ENCODE assay signal across 21 cellular contexts in the genomic region with DNA sequence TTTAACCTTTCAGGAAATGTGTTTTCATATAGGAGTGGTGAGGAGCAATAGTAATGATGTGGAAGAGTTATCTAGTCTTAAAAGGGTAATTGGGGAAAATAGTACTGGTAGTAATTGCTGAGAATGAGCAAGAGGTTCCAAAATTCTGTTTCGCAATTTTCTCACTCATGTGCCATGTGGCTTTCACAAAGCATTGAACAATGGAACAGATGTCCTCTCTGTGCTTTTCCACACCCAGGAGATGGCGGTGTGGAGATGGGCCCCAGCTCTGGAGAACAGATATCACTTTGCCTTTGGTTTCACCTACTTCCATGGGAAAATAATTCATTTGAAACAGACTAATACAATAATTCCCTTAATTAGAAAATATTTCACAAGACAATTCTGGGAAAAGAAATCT.
DNase-seq lines count a peak whose midpoint lies in the region; FAIRE-seq and TF ChIP-seq lines count a peak whose summit lies in the region.
"Had no signal": no experiment of that assay in that cellular context is flagged by ENCODE, and none has a peak within 500 bp of the region (broad histone marks: within the 10 kb centered on the region; RNA-seq: fewer than 3 reads in every experiment).

No MANE protein-coding gene starts in this region.

- H3K36me3 ChIP-seq in breast epithelium (no peaks in the 10 kb centered on the region), H1 (ENCODE audit: control insufficient read depth in 2 of 4, insufficient read depth in 4 of 4, low read length in 3 of 4) (no peaks in the 10 kb centered on the region), testis (ENCODE audit: low read depth, missing control alignments) (no peaks in the 10 kb centered on the region)
- H3K36me3 ChIP-seq: esophagus squamous epithelium, pancreas had no signal

- FAIRE-seq in H1 (lab: Jason Lieb, UNC): no peak
- FAIRE-seq: K562, pancreas had no signal

- H2BK5ac ChIP-seq in H1 (ENCODE audit: low read depth, low read length): no peak overlapping the region

- H4K20me1 ChIP-seq in H1 (replicated peaks in 1 of 2; ENCODE audit: control insufficient read depth in 1 of 2, insufficient read depth in 2 of 2, low read length in 2 of 2): no peaks in the 10 kb centered on the region

- no peak overlapping the region for H2BK20ac ChIP-seq in H1 (ENCODE audit: low read length)

- H3K27me3 ChIP-seq in breast epithelium: no peaks in the 10 kb centered on the region
- H3K27me3 ChIP-seq in H1 (replicated peaks in 1 of 4; ENCODE audit: control insufficient read depth in 3 of 4, extremely low read depth in 1 of 4, insufficient read depth in 3 of 4, low read length in 3 of 4): peaks cover 0 to 1% (median 0%) of the 10 kb centered on the region in 4 experiments; a peak in 1 of 7 replicates
- H3K27me3 ChIP-seq in testis: no peaks in the 10 kb centered on the region
- H3K27me3 ChIP-seq: esophagus squamous epithelium, hepatocyte, pancreas had no signal

- WGBS in H1 (ENCODE audit: extremely low coverage in 1 of 2, insufficient coverage in 1 of 2, insufficient read length in 1 of 2, insufficient replicate concordance in 2 of 2, low coverage in 1 of 2, low lambda C conversion rate in 2 of 2, missing lambda C conversion rate in 1 of 2), 2 experiments: 100% methylated on average over 2 of the region's 2 CpGs; no CpG with 5 or more reads in 1 of the 2 experiments
- WGBS in testis, 2 donors: 90 to 93% methylated on average over 2 of the region's 2 CpGs

- no peak overlapping the region for H3K56ac ChIP-seq in H1 (replicated peaks; ENCODE audit: insufficient read length, low read depth, low read length)

- no peaks in the 10 kb centered on the region for H3K79me1 ChIP-seq in H1 (ENCODE audit: low read depth, low read length)

- peaks cover 6% of the 10 kb centered on the region for H3K4me1 Mint-ChIP-seq in MCF 10A (ENCODE audit: insufficient read depth, unreplicated experiment)
- H3K4me1 Mint-ChIP-seq: stimulated activated naive B cell treated with anti-CD40 and anti-IgM and Interleukin-4, amounts not matched to agents 10 μg/mL and 1 μg/mL and 100 μg/mL, for 72 hours had no signal

- no peak overlapping the region for H2AK5ac ChIP-seq in H1 (ENCODE audit: low read depth, low read length)

- no peak for TF ChIP-seq EP300 in H1 (IDR thresholded peaks at IDR 0.05; ENCODE audit: borderline replicate concordance in 1 of 2, low read depth in 2 of 2, low read length in 2 of 2)

- H3K27me3 Mint-ChIP-seq in MCF 10A (ENCODE audit: insufficient read depth, unreplicated experiment): no peaks in the 10 kb centered on the region
- H3K27me3 Mint-ChIP-seq: stimulated activated naive B cell treated with anti-CD40 and anti-IgM and Interleukin-4, amounts not matched to agents 10 μg/mL and 1 μg/mL and 100 μg/mL, for 72 hours had no signal

- H3K36me3 Mint-ChIP-seq in MCF 10A (ENCODE audit: insufficient read depth, unreplicated experiment): no peaks in the 10 kb centered on the region
- H3K36me3 Mint-ChIP-seq: stimulated activated naive B cell treated with anti-CD40 and anti-IgM and Interleukin-4, amounts not matched to agents 10 μg/mL and 1 μg/mL and 100 μg/mL, for 72 hours had no signal

- no TSS peak for BruUV-seq in MCF 10A (replicated peaks; lab: Mats Ljungman, UMichigan)

- H4K8ac ChIP-seq in H1 (ENCODE audit: extremely low read depth, insufficient read depth, low read length): no peak overlapping the region

- H3K27ac Mint-ChIP-seq in MCF 10A (ENCODE audit: low read depth, unreplicated experiment): peak overlapping the region; percentile 2
- H3K27ac Mint-ChIP-seq: stimulated activated naive B cell treated with anti-CD40 and anti-IgM and Interleukin-4, amounts not matched to agents 10 μg/mL and 1 μg/mL and 100 μg/mL, for 72 hours had no signal

- no peak overlapping the region for H3K18ac ChIP-seq in H1 (ENCODE audit: extremely low read depth, low read length)

- no peak overlapping the region for H3K9ac ChIP-seq in H1 (replicated peaks in 1 of 4; ENCODE audit: extremely low read depth in 1 of 4, low read depth in 3 of 4, low read length in 3 of 4)

- H3K14ac ChIP-seq in H1 (ENCODE audit: insufficient read length): no peak overlapping the region

- H3K9me3 Mint-ChIP-seq in MCF 10A (ENCODE audit: unreplicated experiment): peaks cover 13% of the 10 kb centered on the region

- DNase-seq in MCF 10A (ENCODE audit: unreplicated experiment) (peak; percentile 59), breast epithelium (ENCODE audit: low spot score in 2 of 2) (no peak), OCI-M1 (lab: John Stamatoyannopoulos, UW) (peak; percentile 72), H1 (ENCODE audit: low read depth in 1 of 2, low spot score in 2 of 2) (no peak), skeletal muscle cell (ENCODE audit: low read depth) (peak; percentile 31), testis (no peak), coronary artery (ENCODE audit: low spot score) (no peak), DMS53 treated with DMSO at 0.1 percent for 48 hours (lab: John Stamatoyannopoulos, UW; ENCODE audit: unreplicated experiment) (no peak)
- DNase-seq: activated CD8-positive, alpha-beta memory T cell treated with anti-CD3 and anti-CD28 coated beads for 24 hours; amniotic stem cell; dermis blood vessel endothelial cell; esophagus squamous epithelium; left cardiac atrium; NCI-H1417; NCI-H446 treated with DMSO at 0.1 percent for 48 hours; pancreas; PC-9; stimulated activated naive B cell treated with anti-CD40 and anti-IgM and Interleukin-4, amounts not matched to agents 10 μg/mL and 1 μg/mL and 100 μg/mL, for 72 hours; SW 1271 had no signal

- no peak overlapping the region for H3K4ac ChIP-seq in H1 (replicated peaks; ENCODE audit: insufficient read length, low read depth, low read length)

- H3K4me1 ChIP-seq in breast epithelium: no peaks in the 10 kb centered on the region
- no peaks in the 10 kb centered on the region for H3K4me1 ChIP-seq in H1 (replicated peaks in 1 of 4; ENCODE audit: control insufficient read depth in 3 of 4, insufficient read depth in 4 of 4, low read length in 3 of 4)
- H3K4me1 ChIP-seq in testis: no peaks in the 10 kb centered on the region
- H3K4me1 ChIP-seq: esophagus squamous epithelium, pancreas had no signal

- peak; percentile 27 for TF ChIP-seq CTCF in MCF 10A (IDR thresholded peaks at IDR 0.05; ENCODE audit: unreplicated experiment)
- no peak for TF ChIP-seq CTCF in breast epithelium (IDR thresholded peaks at IDR 0.05)
- TF ChIP-seq CTCF in H1 (IDR thresholded peaks at IDR 0.05; ENCODE audit: control extremely low read depth in 1 of 3, insufficient read depth in 1 of 3, low read depth in 1 of 3, low read length in 3 of 3): peak in 1 of 3 experiments; percentile 17; a peak in 1 of 4 replicates
- no peak for TF ChIP-seq CTCF in testis (IDR thresholded peaks at IDR 0.05)
- no peak for TF ChIP-seq CTCF in coronary artery (IDR thresholded peaks at IDR 0.05)

- TF ChIP-seq POLR2A in breast epithelium (IDR thresholded peaks at IDR 0.05) (no peak), H1 (IDR thresholded peaks at IDR 0.05; ENCODE audit: control extremely low read depth in 1 of 2, low read depth in 2 of 2, low read length in 2 of 2) (no peak), testis (IDR thresholded peaks at IDR 0.05) (no peak)

- no peak overlapping the region for H2BK12ac ChIP-seq in H1 (ENCODE audit: low read depth, low read length)

- H2AFZ ChIP-seq in H1 (ENCODE audit: low read length): no peak overlapping the region
- H2AFZ ChIP-seq: hepatocyte, PC-9 had no signal

- H3K79me2 ChIP-seq in H1 (ENCODE audit: control insufficient read depth in 1 of 2, insufficient read depth in 2 of 2, low read length in 2 of 2): no peaks in the 10 kb centered on the region
- H3K79me2 ChIP-seq: hepatocyte had no signal

- H3K4me3 Mint-ChIP-seq in MCF 10A (ENCODE audit: unreplicated experiment): no peak overlapping the region
- H3K4me3 Mint-ChIP-seq: stimulated activated naive B cell treated with anti-CD40 and anti-IgM and Interleukin-4, amounts not matched to agents 10 μg/mL and 1 μg/mL and 100 μg/mL, for 72 hours had no signal

- peak; percentile 21 to 25; a peak in 2 of 4 replicates for TF ChIP-seq RAD21 in H1 (IDR thresholded peaks at IDR 0.05 in 1 of 2, conservative IDR thresholded peaks at IDR 0.05 in 1 of 2; ENCODE audit: low read depth in 2 of 2, low read length in 2 of 2)

- intact Hi-C loops in MCF 10A (cut with micrococcal nuclease) (loop anchor here (5.0 kb wide), 1 partner anchor 111 kb away; no protein-coding TSS in a partner anchor), breast epithelium (cut with DNase I; ENCODE audit: low total_unique reads) (no loop called here), testis (cut with DNase I; ENCODE audit: low total_unique reads) (no loop called here)

- H3K9me3 ChIP-seq in breast epithelium: peaks cover 0 to 15% of the 10 kb centered on the region in 2 donors
- peaks cover 6 to 9% of the 10 kb centered on the region in 2 experiments; a peak in 2 of 4 replicates for H3K9me3 ChIP-seq in H1 (ENCODE audit: insufficient read depth in 2 of 2, low read depth in 1 of 2, low read length in 1 of 2)
- no peaks in the 10 kb centered on the region for H3K9me3 ChIP-seq in testis
- H3K9me3 ChIP-seq: esophagus squamous epithelium, pancreas had no signal

- H3K27ac ChIP-seq in breast epithelium (no peak overlapping the region), H1 (ENCODE audit: low read depth, low read length) (no peak overlapping the region), testis (no peak overlapping the region), coronary artery (no peak overlapping the region)
- H3K27ac ChIP-seq: esophagus squamous epithelium, hepatocyte, pancreas, PC-9 had no signal

- no peak overlapping the region for H4K5ac ChIP-seq in H1 (ENCODE audit: insufficient read length, low read depth, low read length)

- H3K4me3 ChIP-seq in breast epithelium (no peak overlapping the region), H1 (ENCODE audit: extremely low read depth in 1 of 4, insufficient read depth in 2 of 4, low read depth in 3 of 4, low read length in 4 of 4) (no peak overlapping the region), skeletal muscle cell (ENCODE audit: low read depth, low read length) (no peak overlapping the region), testis (no peak overlapping the region), coronary artery (no peak overlapping the region)
- H3K4me3 ChIP-seq: esophagus squamous epithelium, hepatocyte, K562, pancreas, PC-9 had no signal

- no peak overlapping the region for H3K23ac ChIP-seq in H1 (ENCODE audit: insufficient read length)

- H3K4me2 ChIP-seq in H1 (ENCODE audit: insufficient read depth in 1 of 2, low read depth in 2 of 2, low read length in 2 of 2): no peak overlapping the region
- H3K4me2 ChIP-seq: hepatocyte, PC-9 had no signal

- H3K23me2 ChIP-seq in H1 (ENCODE audit: low read depth, low read length): no peaks in the 10 kb centered on the region

- no peak overlapping the region for H2BK15ac ChIP-seq in H1 (ENCODE audit: low read length)

- no peak overlapping the region for H2BK120ac ChIP-seq in H1 (replicated peaks; ENCODE audit: low read depth, low read length)

- CTCF ChIA-PET in MCF 10A (lab: Yijun Ruan, JAX) (no interaction called here), H1 (lab: Charles Lee; ENCODE audit: partially characterized antibody) (no interaction called here)

- H4K91ac ChIP-seq in H1 (replicated peaks; ENCODE audit: insufficient read length, low read length): no peak overlapping the region

- POLR2A ChIA-PET in MCF 10A (lab: Yijun Ruan, JAX) (no interaction called here), H1 (lab: Charles Lee; ENCODE audit: partially characterized antibody) (no interaction called here)

TF ChIP-seq in H1, 55 proteins besides CTCF, POLR2A, EP300 and RAD21 (continues in another document):
- no peak for TF ChIP-seq BACH1 (IDR thresholded peaks at IDR 0.05; ENCODE audit: low read length)

Comparison
In these comparisons a context has a peak if more than half of its experiments do, and no peak if none do; other contexts are left out.
1. DNase-seq: peak in MCF 10A (single experiment), OCI-M1 (single experiment) and skeletal muscle cell (single experiment); none in breast epithelium (0 of 2), H1 (0 of 2), testis (single experiment), coronary artery (single experiment) and DMS53 treated with DMSO at 0.1 percent for 48 hours (single experiment).